8 cellular contexts compared by ENCODE assay signal in the genomic region with DNA sequence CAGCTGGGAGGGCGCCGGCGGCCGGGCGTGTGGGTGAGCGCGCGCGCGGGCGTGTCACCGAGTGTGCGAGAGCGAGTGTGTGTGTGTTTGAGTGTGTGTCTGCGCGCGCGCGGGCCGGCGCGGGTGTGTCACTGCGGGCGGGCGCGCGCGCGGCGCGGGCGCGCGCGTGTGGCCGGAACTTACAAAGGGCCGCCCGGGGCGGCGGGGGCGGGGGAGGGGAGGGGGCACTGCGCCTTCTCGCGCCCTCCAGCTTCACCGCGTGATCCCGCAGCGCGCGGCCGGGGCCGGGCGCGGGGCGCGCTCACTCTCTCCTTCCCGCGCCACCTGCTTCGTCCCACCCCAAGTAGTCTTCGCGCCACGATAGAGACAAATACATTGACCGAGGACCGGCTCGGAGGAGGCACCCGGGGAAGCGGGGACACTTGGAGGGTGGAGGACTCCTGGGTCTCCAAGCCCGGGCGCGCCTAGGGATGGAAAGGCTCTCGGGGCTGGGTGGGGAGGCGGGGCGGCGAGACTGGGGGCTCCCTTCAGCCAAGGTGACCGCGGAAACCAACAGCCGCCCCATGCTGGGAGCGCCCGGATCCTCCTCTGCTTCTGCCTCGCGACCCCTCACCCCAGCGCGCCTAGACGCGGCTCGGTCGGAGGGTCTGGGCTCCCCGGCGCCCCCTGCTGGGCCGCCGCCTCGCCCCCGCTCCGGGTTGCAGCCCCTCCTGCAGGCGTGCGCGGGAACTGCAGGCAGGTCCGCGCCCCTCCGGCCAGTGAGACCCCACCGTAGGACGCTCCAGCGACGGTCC. TPM values are rescaled to one million over a fixed set of nuclear protein-coding genes. Genes with fewer than 3 reads are reported as not detected.
DNase-seq lines count a peak whose midpoint lies in the region; ATAC-seq, FAIRE-seq and TF ChIP-seq lines count a peak whose summit lies in the region.

A gene with protein sequence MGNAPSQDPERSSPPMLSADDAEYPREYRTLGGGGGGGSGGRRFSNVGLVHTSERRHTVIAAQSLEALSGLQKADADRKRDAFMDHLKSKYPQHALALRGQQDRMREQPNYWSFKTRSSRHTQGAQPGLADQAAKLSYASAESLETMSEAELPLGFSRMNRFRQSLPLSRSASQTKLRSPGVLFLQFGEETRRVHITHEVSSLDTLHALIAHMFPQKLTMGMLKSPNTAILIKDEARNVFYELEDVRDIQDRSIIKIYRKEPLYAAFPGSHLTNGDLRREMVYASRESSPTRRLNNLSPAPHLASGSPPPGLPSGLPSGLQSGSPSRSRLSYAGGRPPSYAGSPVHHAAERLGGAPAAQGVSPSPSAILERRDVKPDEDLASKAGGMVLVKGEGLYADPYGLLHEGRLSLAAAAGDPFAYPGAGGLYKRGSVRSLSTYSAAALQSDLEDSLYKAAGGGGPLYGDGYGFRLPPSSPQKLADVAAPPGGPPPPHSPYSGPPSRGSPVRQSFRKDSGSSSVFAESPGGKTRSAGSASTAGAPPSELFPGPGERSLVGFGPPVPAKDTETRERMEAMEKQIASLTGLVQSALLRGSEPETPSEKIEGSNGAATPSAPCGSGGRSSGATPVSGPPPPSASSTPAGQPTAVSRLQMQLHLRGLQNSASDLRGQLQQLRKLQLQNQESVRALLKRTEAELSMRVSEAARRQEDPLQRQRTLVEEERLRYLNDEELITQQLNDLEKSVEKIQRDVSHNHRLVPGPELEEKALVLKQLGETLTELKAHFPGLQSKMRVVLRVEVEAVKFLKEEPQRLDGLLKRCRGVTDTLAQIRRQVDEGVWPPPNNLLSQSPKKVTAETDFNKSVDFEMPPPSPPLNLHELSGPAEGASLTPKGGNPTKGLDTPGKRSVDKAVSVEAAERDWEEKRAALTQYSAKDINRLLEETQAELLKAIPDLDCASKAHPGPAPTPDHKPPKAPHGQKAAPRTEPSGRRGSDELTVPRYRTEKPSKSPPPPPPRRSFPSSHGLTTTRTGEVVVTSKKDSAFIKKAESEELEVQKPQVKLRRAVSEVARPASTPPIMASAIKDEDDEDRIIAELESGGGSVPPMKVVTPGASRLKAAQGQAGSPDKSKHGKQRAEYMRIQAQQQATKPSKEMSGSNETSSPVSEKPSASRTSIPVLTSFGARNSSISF (minus strand): TSS at position 101 of the 794 bp plus-strand sequence. CDS start 247 bp downstream, outside the sequence.

- peaks cover 14% of the 10 kb centered on the region for H3K4me1 Mint-ChIP-seq in activated CD8-positive, alpha-beta memory T cell treated with anti-CD3 and anti-CD28 coated beads, Interleukin-2, amount 10 ng/mL, durations not matched to agents 7 days and 5 days
- H3K4me1 Mint-ChIP-seq in naive thymus-derived CD4-positive, alpha-beta T cell, result peaks cover 6 to 30% (median 13%) of the 10 kb centered on the region in 7 donors

- no peaks in the 10 kb centered on the region for H4K20me1 ChIP-seq in endothelial cell of umbilical vein (replicated peaks; ENCODE audit: control insufficient read depth, extremely low read depth, insufficient read depth, low read length)

- intact Hi-C loops in endothelial cell of umbilical vein (cut with micrococcal nuclease), result loop anchor here (5.0 kb wide), 1 partner anchor 61 kb away; no protein-coding TSS in a partner anchor
- intact Hi-C loops in naive thymus-derived CD4-positive, alpha-beta T cell (cut with micrococcal nuclease), result loop anchor here (2.0 to 5.0 kb wide), 2 partner anchors 47 to 49 kb away; no protein-coding TSS in a partner anchor

- POLR2A ChIA-PET in endothelial cell of umbilical vein (lab: Charles Lee), result no interaction called here
- POLR2A ChIA-PET in naive thymus-derived CD4-positive, alpha-beta T cell (lab: Charles Lee), result no interaction called here

- peak within 1 kb of the TSS; percentile 56 for H3K4me3 Mint-ChIP-seq in activated CD8-positive, alpha-beta memory T cell treated with anti-CD3 and anti-CD28 coated beads, Interleukin-2, amount 10 ng/mL, durations not matched to agents 7 days and 5 days
- H3K4me3 Mint-ChIP-seq in naive thymus-derived CD4-positive, alpha-beta T cell, result peak within 1 kb of the TSS; percentile 54 to 81 (median 72)

- H3K27me3 Mint-ChIP-seq in activated CD8-positive, alpha-beta memory T cell treated with anti-CD3 and anti-CD28 coated beads, Interleukin-2, amount 10 ng/mL, durations not matched to agents 7 days and 5 days, result peaks cover 76% of the 10 kb centered on the region
- peaks cover 39 to 82% (median 49%) of the 10 kb centered on the region in 5 donors for H3K27me3 Mint-ChIP-seq in naive thymus-derived CD4-positive, alpha-beta T cell

- no peaks in the 10 kb centered on the region for H3K9me3 Mint-ChIP-seq in activated CD8-positive, alpha-beta memory T cell treated with anti-CD3 and anti-CD28 coated beads, Interleukin-2, amount 10 ng/mL, durations not matched to agents 7 days and 5 days (ENCODE audit: low read depth)
- H3K9me3 Mint-ChIP-seq in naive thymus-derived CD4-positive, alpha-beta T cell, result no peaks in the 10 kb centered on the region

- H3K9me3 ChIP-seq in endothelial cell of umbilical vein (replicated peaks; ENCODE audit: control insufficient read depth, insufficient read depth, low read length), result no peaks in the 10 kb centered on the region
- H3K9me3 ChIP-seq in naive thymus-derived CD4-positive, alpha-beta T cell (ENCODE audit: control insufficient read depth in 2 of 3, low read length in 3 of 3), result no peaks in the 10 kb centered on the region

- H3K4me2 ChIP-seq in endothelial cell of umbilical vein (ENCODE audit: insufficient read depth, low read length), result peak within 1 kb of the TSS; percentile 21

- H3K9me1 ChIP-seq in endothelial cell of umbilical vein (replicated peaks; ENCODE audit: control insufficient read depth, extremely low read depth, insufficient read depth, low read length), result no peaks in the 10 kb centered on the region

- DNase-seq in SKM-1 treated with dmso at 0.1 percent for 144 hours (lab: John Stamatoyannopoulos, UW; ENCODE audit: unreplicated experiment) (peak; percentile 21), SKM-1 (lab: John Stamatoyannopoulos, UW; ENCODE audit: unreplicated experiment) (no peak), NCI-H510A (lab: John Stamatoyannopoulos, UW) (peak; percentile 82), endothelial cell of umbilical vein (ENCODE audit: low read depth, low spot score) (no peak), substantia nigra (lab: John Stamatoyannopoulos, UW) (peak in 39 of 49 donors; percentile 25 to 89 (median 59))
- DNase-seq in activated CD8-positive, alpha-beta memory T cell treated with anti-CD3 and anti-CD28 coated beads, Interleukin-2, amount 10 ng/mL, durations not matched to agents 7 days and 5 days, result peak; percentile 61
- peak in 6 of 9 donors; percentile 26 to 74 (median 30) for DNase-seq in naive thymus-derived CD4-positive, alpha-beta T cell

- ATAC-seq in activated CD8-positive, alpha-beta memory T cell treated with anti-CD3 and anti-CD28 coated beads, Interleukin-2, amount 10 ng/mL, durations not matched to agents 7 days and 5 days, result peak; percentile 56
- ATAC-seq in naive thymus-derived CD4-positive, alpha-beta T cell, result peak; percentile 74
- ATAC-seq in HG02840 (IDR thresholded peaks at IDR 0.05; ENCODE audit: low FRiP score, unreplicated experiment), result no peak

- dilution Hi-C loops in endothelial cell of umbilical vein (cut with MboI; ENCODE audit: extremely low pct_ligation_motif_present, low sequenced_read_pairs), result no loop called here

- H3K4me1 ChIP-seq in endothelial cell of umbilical vein (ENCODE audit: control insufficient read depth, extremely low read depth, insufficient read depth, low read length), result no peaks in the 10 kb centered on the region
- H3K4me1 ChIP-seq in naive thymus-derived CD4-positive, alpha-beta T cell (ENCODE audit: control insufficient read depth in 2 of 2, insufficient read depth in 2 of 2, low read length in 2 of 2), result peaks cover 9 to 11% of the 10 kb centered on the region in 2 donors

- no peak within 1 kb of the TSS for H3K27ac Mint-ChIP-seq in activated CD8-positive, alpha-beta memory T cell treated with anti-CD3 and anti-CD28 coated beads, Interleukin-2, amount 10 ng/mL, durations not matched to agents 7 days and 5 days
- no peak within 1 kb of the TSS for H3K27ac Mint-ChIP-seq in naive thymus-derived CD4-positive, alpha-beta T cell

- peak within 1 kb of the TSS; percentile 27 for H3K9ac ChIP-seq in endothelial cell of umbilical vein (replicated peaks; ENCODE audit: extremely low read depth, insufficient read depth, low read length)

- TF ChIP-seq CTCF in endothelial cell of umbilical vein (IDR thresholded peaks at IDR 0.05; ENCODE audit: extremely low read depth in 1 of 2, insufficient read depth in 1 of 2, low read depth in 1 of 2, low read length in 2 of 2), result peak; percentile 96 to 99

- peaks cover 28 to 36% of the 10 kb centered on the region in 2 experiments for H3K27me3 ChIP-seq in endothelial cell of umbilical vein (ENCODE audit: control insufficient read depth in 2 of 2, insufficient read depth in 2 of 2, low read length in 2 of 2)
- H3K27me3 ChIP-seq in naive thymus-derived CD4-positive, alpha-beta T cell (ENCODE audit: control insufficient read depth in 2 of 2, insufficient read depth in 2 of 2, low read length in 2 of 2), result peaks cover 10 to 37% of the 10 kb centered on the region in 2 donors

- H3K36me3 ChIP-seq in endothelial cell of umbilical vein (ENCODE audit: control insufficient read depth in 2 of 2, extremely low read depth in 1 of 2, insufficient read depth in 2 of 2, low read length in 2 of 2), result no peaks in the 10 kb centered on the region
- no peaks in the 10 kb centered on the region for H3K36me3 ChIP-seq in naive thymus-derived CD4-positive, alpha-beta T cell (ENCODE audit: control insufficient read depth in 2 of 3, insufficient read depth in 3 of 3, low read length in 3 of 3)

- H3K36me3 Mint-ChIP-seq in activated CD8-positive, alpha-beta memory T cell treated with anti-CD3 and anti-CD28 coated beads, Interleukin-2, amount 10 ng/mL, durations not matched to agents 7 days and 5 days, result no peaks in the 10 kb centered on the region
- no peaks in the 10 kb centered on the region for H3K36me3 Mint-ChIP-seq in naive thymus-derived CD4-positive, alpha-beta T cell

- no peaks in the 10 kb centered on the region for H3K79me2 ChIP-seq in endothelial cell of umbilical vein (ENCODE audit: control insufficient read depth, insufficient read depth, low read length)

- TF ChIP-seq POLR2A in endothelial cell of umbilical vein (IDR thresholded peaks at IDR 0.05; ENCODE audit: low read depth, low read length), result no peak

- CTCF ChIA-PET in activated CD8-positive, alpha-beta memory T cell treated with anti-CD3 and anti-CD28 coated beads, Interleukin-2, amount 10 ng/mL, durations not matched to agents 7 days and 5 days (lab: Charles Lee), result interaction anchor here (0.6 to 7.2 kb wide), 18 partner anchors 9 to 250 kb away, joined by 3 to 90 read pairs (median 4); no protein-coding TSS in a partner anchor
- CTCF ChIA-PET in endothelial cell of umbilical vein (lab: Charles Lee), result interaction anchor here (0.8 to 4.5 kb wide), 6 partner anchors 11 to 58 kb away, joined by 3 to 31 read pairs (median 4); no protein-coding TSS in a partner anchor
- CTCF ChIA-PET in naive thymus-derived CD4-positive, alpha-beta T cell (lab: Charles Lee), result no interaction called here

- BruUV-seq in endothelial cell of umbilical vein (replicated peaks; lab: Mats Ljungman, UMichigan), result no TSS peak

- no peak for FAIRE-seq in endothelial cell of umbilical vein (lab: Jason Lieb, UNC)

- peak within 1 kb of the TSS; percentile 80 for H2AFZ ChIP-seq in endothelial cell of umbilical vein (ENCODE audit: low read depth, low read length)

- H3K4me3 ChIP-seq in endothelial cell of umbilical vein (replicated peaks in 1 of 3; ENCODE audit: insufficient read depth in 1 of 3, low read depth in 1 of 3, low read length in 3 of 3), result peak within 1 kb of the TSS in 2 of 3 experiments; percentile 41 to 58
- peak within 1 kb of the TSS; percentile 50 for H3K4me3 ChIP-seq in naive thymus-derived CD4-positive, alpha-beta T cell (ENCODE audit: low read length)

- no peak within 1 kb of the TSS for H3K27ac ChIP-seq in endothelial cell of umbilical vein (ENCODE audit: insufficient read depth, low read depth, low read length)
- no peak within 1 kb of the TSS for H3K27ac ChIP-seq in naive thymus-derived CD4-positive, alpha-beta T cell (ENCODE audit: low read depth, low read length)
- peak within 1 kb of the TSS; percentile 92 for H3K27ac ChIP-seq in substantia nigra (ENCODE audit: low read depth, low read length, poor library complexity, severe bottlenecking)

RNA-seq across cellular contexts. Expression of the gene that starts here (rescaled TPM):
- under 1 TPM; 0.26 to 0.30 TPM for total RNA-seq in activated CD8-positive, alpha-beta memory T cell treated with anti-CD3 and anti-CD28 coated beads, Interleukin-2, amount 10 ng/mL, durations not matched to agents 7 days and 5 days
- 0.12 and 0.35 TPM in 2 replicates for total RNA-seq in endothelial cell of umbilical vein
- 0.15 and 0.37 TPM in 2 replicates for polyA plus RNA-seq in endothelial cell of umbilical vein
- 0.04 TPM in 2 replicates for polyA plus RNA-seq in endothelial cell of umbilical vein (2011; cell fraction: cytosol; rRNA removed)
- polyA plus RNA-seq in endothelial cell of umbilical vein (2011; cell fraction: nucleus; rRNA removed), result 0.24 and 0.29 TPM in 2 replicates
- 0.08 and 0.37 TPM in 2 replicates for polyA plus RNA-seq in endothelial cell of umbilical vein (2012)
- polyA minus RNA-seq in endothelial cell of umbilical vein, result 0.19 and 0.32 TPM in 2 replicates
- 1.3 TPM for polyA minus RNA-seq in endothelial cell of umbilical vein (2011; cell fraction: cytosol; rRNA and poly(A)+ RNA removed)
- 0.43 TPM in 1 of 2 replicates, not detected in the other for polyA minus RNA-seq in endothelial cell of umbilical vein (2011; cell fraction: nucleus; rRNA and poly(A)+ RNA removed)
- under 1 TPM in 4 of 5 experiments, not detected in 1; 0.15 to 0.40 (median 0.23) TPM for total RNA-seq in naive thymus-derived CD4-positive, alpha-beta T cell
- polyA plus RNA-seq in naive thymus-derived CD4-positive, alpha-beta T cell, result not detected

Comparison
In these comparisons a context has a peak if more than half of its experiments do, and no peak if none do; other contexts are left out.
1. DNase-seq: peak in SKM-1 treated with dmso at 0.1 percent for 144 hours (single experiment), NCI-H510A (single experiment) and substantia nigra (39 of 49); none in SKM-1 (single experiment) and endothelial cell of umbilical vein (single experiment).
2. Peak in DNase-seq and ATAC-seq in activated CD8-positive, alpha-beta memory T cell treated with anti-CD3 and anti-CD28 coated beads, Interleukin-2, amount 10 ng/mL, durations not matched to agents 7 days and 5 days; RNA of the gene not detected or under 1 TPM.
3. Peak in DNase-seq, ATAC-seq and H3K4me3 ChIP-seq in naive thymus-derived CD4-positive, alpha-beta T cell; RNA of the gene not detected or under 1 TPM.